In the genomic region with DNA sequence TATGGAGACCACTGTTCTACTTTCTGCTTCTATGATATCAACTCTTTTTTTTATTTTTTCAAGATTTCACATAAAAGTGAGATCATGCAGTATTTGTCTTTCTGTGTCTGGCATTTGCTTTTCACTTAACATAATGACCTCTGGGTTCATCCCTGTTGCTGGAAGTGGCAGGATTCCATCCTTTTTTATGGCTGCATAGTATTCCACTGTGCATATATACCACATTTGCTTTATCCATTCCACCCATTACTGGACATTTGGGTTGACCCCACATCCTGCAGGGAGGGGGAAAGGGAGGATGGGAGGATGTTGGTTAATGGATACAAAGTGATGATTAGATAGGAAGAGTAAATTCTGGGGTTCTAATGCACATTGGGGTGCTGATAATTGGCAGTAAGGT, we compare ENCODE assay signal across 1 cellular context.
TF ChIP-seq lines count a peak whose summit lies in the region.

No MANE protein-coding gene starts in this region.

TF ChIP-seq in K562, 482 proteins besides CTCF, POLR2A, EP300 and RAD21 (continued from another document):
- TF ChIP-seq, protein P1, sequence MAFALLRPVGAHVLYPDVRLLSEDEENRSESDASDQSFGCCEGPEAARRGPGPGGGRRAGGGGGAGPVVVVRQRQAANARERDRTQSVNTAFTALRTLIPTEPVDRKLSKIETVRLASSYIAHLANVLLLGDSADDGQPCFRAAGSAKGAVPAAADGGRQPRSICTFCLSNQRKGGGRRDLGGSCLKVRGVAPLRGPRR (CRISPR knock-in tag; IDR thresholded peaks at IDR 0.05) = no peak
- TF ChIP-seq, protein P2, sequence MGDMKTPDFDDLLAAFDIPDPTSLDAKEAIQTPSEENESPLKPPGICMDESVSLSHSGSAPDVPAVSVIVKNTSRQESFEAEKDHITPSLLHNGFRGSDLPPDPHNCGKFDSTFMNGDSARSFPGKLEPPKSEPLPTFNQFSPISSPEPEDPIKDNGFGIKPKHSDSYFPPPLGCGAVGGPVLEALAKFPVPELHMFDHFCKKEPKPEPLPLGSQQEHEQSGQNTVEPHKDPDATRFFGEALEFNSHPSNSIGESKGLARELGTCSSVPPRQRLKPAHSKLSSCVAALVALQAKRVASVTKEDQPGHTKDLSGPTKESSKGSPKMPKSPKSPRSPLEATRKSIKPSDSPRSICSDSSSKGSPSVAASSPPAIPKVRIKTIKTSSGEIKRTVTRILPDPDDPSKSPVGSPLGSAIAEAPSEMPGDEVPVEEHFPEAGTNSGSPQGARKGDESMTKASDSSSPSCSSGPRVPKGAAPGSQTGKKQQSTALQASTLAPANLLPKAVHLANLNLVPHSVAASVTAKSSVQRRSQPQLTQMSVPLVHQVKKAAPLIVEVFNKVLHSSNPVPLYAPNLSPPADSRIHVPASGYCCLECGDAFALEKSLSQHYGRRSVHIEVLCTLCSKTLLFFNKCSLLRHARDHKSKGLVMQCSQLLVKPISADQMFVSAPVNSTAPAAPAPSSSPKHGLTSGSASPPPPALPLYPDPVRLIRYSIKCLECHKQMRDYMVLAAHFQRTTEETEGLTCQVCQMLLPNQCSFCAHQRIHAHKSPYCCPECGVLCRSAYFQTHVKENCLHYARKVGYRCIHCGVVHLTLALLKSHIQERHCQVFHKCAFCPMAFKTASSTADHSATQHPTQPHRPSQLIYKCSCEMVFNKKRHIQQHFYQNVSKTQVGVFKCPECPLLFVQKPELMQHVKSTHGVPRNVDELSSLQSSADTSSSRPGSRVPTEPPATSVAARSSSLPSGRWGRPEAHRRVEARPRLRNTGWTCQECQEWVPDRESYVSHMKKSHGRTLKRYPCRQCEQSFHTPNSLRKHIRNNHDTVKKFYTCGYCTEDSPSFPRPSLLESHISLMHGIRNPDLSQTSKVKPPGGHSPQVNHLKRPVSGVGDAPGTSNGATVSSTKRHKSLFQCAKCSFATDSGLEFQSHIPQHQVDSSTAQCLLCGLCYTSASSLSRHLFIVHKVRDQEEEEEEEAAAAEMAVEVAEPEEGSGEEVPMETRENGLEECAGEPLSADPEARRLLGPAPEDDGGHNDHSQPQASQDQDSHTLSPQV (IDR thresholded peaks at IDR 0.05) = no peak
- TF ChIP-seq ZBTB1 (CRISPR knock-in tag; IDR thresholded peaks at IDR 0.05; ENCODE audit: borderline replicate concordance, low read depth) = no peak
- TF ChIP-seq SNRNP70 (optimal IDR thresholded peaks at IDR 0.05; ENCODE audit: low read depth, low read length) = no peak
- no peak for TF ChIP-seq RBM17 (IDR thresholded peaks at IDR 0.05; ENCODE audit: borderline replicate concordance, low read depth, low read length)
